ENCODE assay signal across 8 cellular contexts in the genomic region with DNA sequence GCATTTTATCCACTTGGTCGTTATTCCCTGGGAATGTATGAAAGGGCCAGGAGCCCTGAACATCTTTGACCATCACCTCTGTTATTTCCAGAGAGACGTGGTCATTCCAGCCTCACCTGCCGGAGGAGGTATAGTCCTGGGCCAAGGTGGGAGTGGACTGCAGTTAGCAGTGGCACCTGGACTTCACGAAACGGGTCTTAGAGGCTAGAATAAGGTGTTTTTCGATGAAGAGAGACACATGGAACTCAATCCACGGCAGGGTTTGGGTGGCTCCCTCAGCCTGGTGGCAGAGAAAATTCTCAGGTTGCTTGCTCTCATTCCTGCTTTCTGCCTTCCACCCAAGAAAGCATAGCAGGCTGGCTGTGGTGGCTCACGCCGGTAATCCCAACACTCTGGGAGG.
"Had no signal": no experiment of that assay in that cellular context is flagged by ENCODE, and none has a peak within 500 bp of the region (broad histone marks: within the 10 kb centered on the region; RNA-seq: fewer than 3 reads in every experiment).

No MANE protein-coding gene starts in this region.

- H3K36me3 ChIP-seq: HAP-1 had no signal

- H3K9me3 Mint-ChIP-seq: HFFc6 had no signal

- H3K4me3 Mint-ChIP-seq: HFFc6 had no signal

- ATAC-seq: HCT116, HepG2, K562 had no signal

- DNase-seq: GM23248, H7, HFFc6 had no signal

- H3K27ac Mint-ChIP-seq: HFFc6 had no signal

- H3K4me1 ChIP-seq: HAP-1 had no signal

- H3K9me3 ChIP-seq: HAP-1 had no signal

- H3K27ac ChIP-seq: GM23248, HL-60 had no signal

- H2AFZ ChIP-seq: GM23248 had no signal

- H3K9ac ChIP-seq: GM23248 had no signal

- H3K4me3 ChIP-seq: GM23248, HAP-1, K562 had no signal
